ENCODE assay signal across 1 cellular context in genomic region chr1:27321813-27322568, GRCh38.
TF ChIP-seq lines count a peak whose summit lies in the region.

TMEM222 (plus strand) TSS chr1:27322163; CDS start chr1:27322198, 35 bp downstream.

TF ChIP-seq in GM12878, 131 proteins besides CTCF, POLR2A, EP300 and RAD21 (continued from another document and continues in another):
- TF ChIP-seq SP1 (IDR thresholded peaks at IDR 0.05; ENCODE audit: low read depth, low read length) (peak; percentile 48), SREBF1 (IDR thresholded peaks at IDR 0.05; ENCODE audit: low read length) (peak; percentile 51; the same call in 1 of the 2 replicates), TAF1 (IDR thresholded peaks at IDR 0.05; ENCODE audit: borderline replicate concordance, low read depth, low read length) (0 out of 2 replicates have a peak, but pooled peaks have one; percentile 32), RB1 (IDR thresholded peaks at IDR 0.05; ENCODE audit: borderline replicate concordance) (peak; percentile 93; the same call in 1 of the 2 replicates), PBX3 (IDR thresholded peaks at IDR 0.05; ENCODE audit: insufficient replicate concordance, low read depth, low read length) (no peak), ELK1 (IDR thresholded peaks at IDR 0.05; ENCODE audit: low read depth, low read length) (peak; percentile 63), PML (IDR thresholded peaks at IDR 0.05; ENCODE audit: low read length) (peak; percentile 49; the same call in 1 of the 2 replicates), RAD51 (IDR thresholded peaks at IDR 0.05) (no peak), WRNIP1 (IDR thresholded peaks at IDR 0.05; ENCODE audit: borderline replicate concordance, low read depth, low read length) (peak; percentile 40; the same call in 1 of the 2 replicates), RELA (IDR thresholded peaks at IDR 0.05; ENCODE audit: borderline replicate concordance, partially characterized antibody) (peak; percentile 88), ZNF384 (IDR thresholded peaks at IDR 0.05; ENCODE audit: borderline replicate concordance, low read depth, low read length) (no peak), CBFB (IDR thresholded peaks at IDR 0.05; ENCODE audit: low read depth) (no peak), GATAD2B (conservative IDR thresholded peaks at IDR 0.05; ENCODE audit: low read depth) (peak; percentile 98), DPF2 (IDR thresholded peaks at IDR 0.05) (peak; percentile 69), KDM1A (IDR thresholded peaks at IDR 0.05; ENCODE audit: borderline replicate concordance) (no peak), RELB (IDR thresholded peaks at IDR 0.05; ENCODE audit: low read depth) (peak; percentile 89), E4F1 (IDR thresholded peaks at IDR 0.05; ENCODE audit: borderline replicate concordance, partially characterized antibody) (peak; percentile 87), ESRRA (IDR thresholded peaks at IDR 0.05; ENCODE audit: low read length) (peak; percentile 68; the same call in 1 of the 2 replicates), LARP7 (IDR thresholded peaks at IDR 0.05) (peak; percentile 92), IKZF1 (conservative IDR thresholded peaks at IDR 0.05) (peak; percentile 98), ATF7 (IDR thresholded peaks at IDR 0.05; ENCODE audit: low read depth) (peak; percentile 75), SIX5 (IDR thresholded peaks at IDR 0.05; ENCODE audit: low read depth, low read length, severe bottlenecking) (peak; percentile 72), CBX5 (IDR thresholded peaks at IDR 0.05; ENCODE audit: low read depth) (peak; percentile 89; the same call in 1 of the 2 replicates), ZNF687 (IDR thresholded peaks at IDR 0.05) (peak; percentile 67; the same call in 1 of the 2 replicates), NR2C1 (IDR thresholded peaks at IDR 0.05) (peak; percentile 86), POLR2AphosphoS5 (IDR thresholded peaks at IDR 0.05; ENCODE audit: low read length) (peak; percentile 93), MEF2A (IDR thresholded peaks at IDR 0.05; ENCODE audit: insufficient read depth, low read depth, low read length) (0 out of 2 replicates have a peak, but pooled peaks have one; percentile 6), EGR1 (IDR thresholded peaks at IDR 0.05; ENCODE audit: borderline replicate concordance in 1 of 2, low read depth in 2 of 2, low read length in 2 of 2) (peak; percentile 40 to 96), NRF1 (conservative IDR thresholded peaks at IDR 0.05; ENCODE audit: low read depth, low read length) (no peak), STAT1 (conservative IDR thresholded peaks at IDR 0.05) (peak; percentile 96; the same call in 1 of the 2 replicates), ASH2L (IDR thresholded peaks at IDR 0.05; ENCODE audit: borderline replicate concordance, low read depth) (0 out of 2 replicates have a peak, but pooled peaks have one; percentile 45), EZH2 (IDR thresholded peaks at IDR 0.05; ENCODE audit: borderline replicate concordance, control insufficient read depth, low read depth, low read length) (no peak), ZNF622 (IDR thresholded peaks at IDR 0.05) (no peak), GABPA (IDR thresholded peaks at IDR 0.05; ENCODE audit: low read depth) (peak; percentile 97), TBL1XR1 (IDR thresholded peaks at IDR 0.05; ENCODE audit: low read depth, low read length) (peak; percentile 84), SMARCA5 (IDR thresholded peaks at IDR 0.05) (0 out of 2 replicates have a peak, but pooled peaks have one; percentile 29), MAX (IDR thresholded peaks at IDR 0.05; ENCODE audit: low read depth, low read length) (peak; percentile 79), POLR2AphosphoS2 (IDR thresholded peaks at IDR 0.05; ENCODE audit: low read depth, low read length) (peak; percentile 83), FOXK2 (IDR thresholded peaks at IDR 0.05) (peak; percentile 90), MLLT1 (IDR thresholded peaks at IDR 0.05) (peak; percentile 48), PKNOX1 (IDR thresholded peaks at IDR 0.05) (peak; percentile 76), STAT3 (IDR thresholded peaks at IDR 0.05; ENCODE audit: low read depth, low read length) (no peak), HCFC1 (IDR thresholded peaks at IDR 0.05; ENCODE audit: low read length) (peak; percentile 86), ETV6 (conservative IDR thresholded peaks at IDR 0.05 in 1 of 2, IDR thresholded peaks at IDR 0.05 in 1 of 2; ENCODE audit: borderline replicate concordance in 1 of 2, low read depth in 1 of 2) (peak in 1 of 2 experiments; percentile 73; a peak in 2 of 4 replicates), ZBED1 (IDR thresholded peaks at IDR 0.05; ENCODE audit: borderline replicate concordance) (no peak), TARDBP (IDR thresholded peaks at IDR 0.05; ENCODE audit: borderline replicate concordance) (peak; percentile 77), SPI1 (IDR thresholded peaks at IDR 0.05; ENCODE audit: borderline replicate concordance, insufficient read depth, low read depth, low read length) (peak; percentile 58), BACH1 (IDR thresholded peaks at IDR 0.05; ENCODE audit: borderline replicate concordance) (peak; percentile 47; the same call in 1 of the 2 replicates), TCF3 (IDR thresholded peaks at IDR 0.05; ENCODE audit: borderline replicate concordance, insufficient read depth, low read depth, low read length) (peak; percentile 66), CEBPB (IDR thresholded peaks at IDR 0.05; ENCODE audit: borderline replicate concordance in 1 of 2, low read depth in 2 of 2, low read length in 2 of 2) (peak in 1 of 2 experiments; percentile 84; a peak in 1 of 4 replicates), RFX5 (IDR thresholded peaks at IDR 0.05; ENCODE audit: low read depth, low read length) (peak; percentile 75), CHD2 (IDR thresholded peaks at IDR 0.05; ENCODE audit: borderline replicate concordance, low read depth, low read length) (peak; percentile 90), ZNF207 (IDR thresholded peaks at IDR 0.05; ENCODE audit: borderline replicate concordance) (peak; percentile 97; the same call in 1 of the 2 replicates), MYC (IDR thresholded peaks at IDR 0.05; ENCODE audit: insufficient read depth, insufficient read length, insufficient replicate concordance, low read length, severe bottlenecking) (peak; percentile 90), NR2C2 (IDR thresholded peaks at IDR 0.05; ENCODE audit: borderline replicate concordance, control insufficient read depth, insufficient read length, low read depth) (no peak), NBN (IDR thresholded peaks at IDR 0.05) (peak; percentile 95), ZSCAN29 (IDR thresholded peaks at IDR 0.05) (0 out of 2 replicates have a peak, but pooled peaks have one; percentile 76), YBX1 (IDR thresholded peaks at IDR 0.05) (no peak), EED (IDR thresholded peaks at IDR 0.05; ENCODE audit: low read depth) (peak; percentile 51; the same call in 1 of the 2 replicates), SRF (IDR thresholded peaks at IDR 0.05; ENCODE audit: low read depth in 2 of 2, low read length in 2 of 2) (peak; percentile 47 to 87; a peak in 3 of 4 replicates), CREB1 (IDR thresholded peaks at IDR 0.05; ENCODE audit: low read depth) (peak; percentile 98), CREM (IDR thresholded peaks at IDR 0.05; ENCODE audit: low read depth) (peak; percentile 98)
